ENCODE assay signal across 2 cellular contexts in genomic region chr7:7176421-7177043, GRCh38.
TF ChIP-seq lines count a peak whose summit lies in the region.

No MANE protein-coding gene starts in this region.

TF ChIP-seq in IMR-90, 13 proteins besides CTCF, POLR2A, EP300 and RAD21:
- TF ChIP-seq MAFK (IDR thresholded peaks at IDR 0.05; ENCODE audit: low read depth, low read length) (no peak), FOS (IDR thresholded peaks at IDR 0.05; ENCODE audit: low read depth, low read length) (peak; percentile 57), CHD1 (IDR thresholded peaks at IDR 0.05; ENCODE audit: low read depth, low read length) (no peak), RCOR1 (IDR thresholded peaks at IDR 0.05; ENCODE audit: insufficient replicate concordance, low read length) (no peak), ELK1 (IDR thresholded peaks at IDR 0.05; ENCODE audit: borderline replicate concordance, low read depth, low read length) (no peak), MAZ (IDR thresholded peaks at IDR 0.05; ENCODE audit: borderline replicate concordance, low read depth, low read length) (no peak), USF2 (IDR thresholded peaks at IDR 0.05; ENCODE audit: low read depth, low read length) (peak; percentile 97), SMC3 (IDR thresholded peaks at IDR 0.05; ENCODE audit: low read depth, low read length) (no peak), MXI1 (IDR thresholded peaks at IDR 0.05; ENCODE audit: borderline replicate concordance, low read depth, low read length) (no peak), RFX5 (IDR thresholded peaks at IDR 0.05; ENCODE audit: low read depth, low read length) (no peak), NFE2L2 (IDR thresholded peaks at IDR 0.05; ENCODE audit: low read depth, low read length) (no peak), BHLHE40 (IDR thresholded peaks at IDR 0.05; ENCODE audit: low read depth, low read length) (peak; percentile 83), CEBPB (IDR thresholded peaks at IDR 0.05; ENCODE audit: low read depth, low read length) (no peak)

TF ChIP-seq in HepG2, 621 proteins besides CTCF, POLR2A, EP300 and RAD21 (continues in another document):
- TF ChIP-seq HBP1 (CRISPR knock-in tag; IDR thresholded peaks at IDR 0.05; ENCODE audit: low read depth) (peak; percentile 14; the same call in 1 of the 2 replicates), KLF11 (CRISPR knock-in tag; IDR thresholded peaks at IDR 0.05) (peak; percentile 49; the same call in 1 of the 2 replicates), BHLHE40 (IDR thresholded peaks at IDR 0.05; ENCODE audit: low read length) (peak; percentile 80), ARNTL (CRISPR knock-in tag; IDR thresholded peaks at IDR 0.05) (0 out of 2 replicates have a peak, but pooled peaks have one; percentile 47), ZSCAN9 (CRISPR knock-in tag; IDR thresholded peaks at IDR 0.05; ENCODE audit: borderline replicate concordance) (0 out of 2 replicates have a peak, but pooled peaks have one; percentile 21), CREB1 (IDR thresholded peaks at IDR 0.05) (0 out of 2 replicates have a peak, but pooled peaks have one; percentile 2), CREB1 (CRISPR knock-in tag; IDR thresholded peaks at IDR 0.05) (no peak), CCAR2 (optimal IDR thresholded peaks at IDR 0.05; ENCODE audit: low read depth, low read length) (no peak), BCL6 (CRISPR knock-in tag; IDR thresholded peaks at IDR 0.05) (peak; percentile 79), ZBTB2 (CRISPR knock-in tag; IDR thresholded peaks at IDR 0.05; ENCODE audit: low read depth) (0 out of 2 replicates have a peak, but pooled peaks have one; percentile 9), THRA (CRISPR knock-in tag; IDR thresholded peaks at IDR 0.05; ENCODE audit: borderline replicate concordance) (no peak), ELF3 (CRISPR knock-in tag; IDR thresholded peaks at IDR 0.05) (0 out of 2 replicates have a peak, but pooled peaks have one; percentile 43), HOMEZ (CRISPR knock-in tag; IDR thresholded peaks at IDR 0.05; ENCODE audit: low read depth) (0 out of 2 replicates have a peak, but pooled peaks have one; percentile 17), MLX (CRISPR knock-in tag; IDR thresholded peaks at IDR 0.05) (peak; percentile 37; the same call in 1 of the 2 replicates), SALL1 (CRISPR knock-in tag; IDR thresholded peaks at IDR 0.05) (no peak), FIP1L1 (IDR thresholded peaks at IDR 0.05; ENCODE audit: borderline replicate concordance, insufficient read depth, low read depth, low read length) (no peak), MAX (IDR thresholded peaks at IDR 0.05) (peak; percentile 39), MLLT10 (CRISPR knock-in tag; IDR thresholded peaks at IDR 0.05) (no peak), HMG20A (CRISPR knock-in tag; IDR thresholded peaks at IDR 0.05; ENCODE audit: borderline replicate concordance) (peak; percentile 35; the same call in 1 of the 2 replicates), NFKBIZ (CRISPR knock-in tag; IDR thresholded peaks at IDR 0.05) (no peak), CREM (IDR thresholded peaks at IDR 0.05) (0 out of 2 replicates have a peak, but pooled peaks have one; percentile 7), CREM (CRISPR knock-in tag; IDR thresholded peaks at IDR 0.05) (no peak), ZBTB49 (CRISPR knock-in tag; IDR thresholded peaks at IDR 0.05; ENCODE audit: borderline replicate concordance) (no peak), SMAD3 (CRISPR knock-in tag; IDR thresholded peaks at IDR 0.05) (peak; percentile 3; the same call in 1 of the 2 replicates), ZNF724P (CRISPR knock-in tag; IDR thresholded peaks at IDR 0.05; ENCODE audit: borderline replicate concordance) (no peak), TFE3 (CRISPR knock-in tag; IDR thresholded peaks at IDR 0.05) (peak; percentile 63; the same call in 1 of the 2 replicates), RARA (CRISPR knock-in tag; IDR thresholded peaks at IDR 0.05) (peak; percentile 55), ZNF292 (CRISPR knock-in tag; IDR thresholded peaks at IDR 0.05; ENCODE audit: borderline replicate concordance, low read depth) (0 out of 2 replicates have a peak, but pooled peaks have one; percentile 31), ZNF280D (CRISPR knock-in tag; IDR thresholded peaks at IDR 0.05) (0 out of 2 replicates have a peak, but pooled peaks have one; percentile 57), USF2 (IDR thresholded peaks at IDR 0.05; ENCODE audit: low read depth, low read length) (peak; percentile 85), USF2 (CRISPR knock-in tag; IDR thresholded peaks at IDR 0.05; ENCODE audit: borderline replicate concordance) (peak; percentile 82; the same call in 1 of the 2 replicates), REPIN1 (CRISPR knock-in tag; IDR thresholded peaks at IDR 0.05; ENCODE audit: borderline replicate concordance, low read depth) (0 out of 2 replicates have a peak, but pooled peaks have one; percentile 13)
